ENCODE assay signal across 26 cellular contexts in the genomic region with DNA sequence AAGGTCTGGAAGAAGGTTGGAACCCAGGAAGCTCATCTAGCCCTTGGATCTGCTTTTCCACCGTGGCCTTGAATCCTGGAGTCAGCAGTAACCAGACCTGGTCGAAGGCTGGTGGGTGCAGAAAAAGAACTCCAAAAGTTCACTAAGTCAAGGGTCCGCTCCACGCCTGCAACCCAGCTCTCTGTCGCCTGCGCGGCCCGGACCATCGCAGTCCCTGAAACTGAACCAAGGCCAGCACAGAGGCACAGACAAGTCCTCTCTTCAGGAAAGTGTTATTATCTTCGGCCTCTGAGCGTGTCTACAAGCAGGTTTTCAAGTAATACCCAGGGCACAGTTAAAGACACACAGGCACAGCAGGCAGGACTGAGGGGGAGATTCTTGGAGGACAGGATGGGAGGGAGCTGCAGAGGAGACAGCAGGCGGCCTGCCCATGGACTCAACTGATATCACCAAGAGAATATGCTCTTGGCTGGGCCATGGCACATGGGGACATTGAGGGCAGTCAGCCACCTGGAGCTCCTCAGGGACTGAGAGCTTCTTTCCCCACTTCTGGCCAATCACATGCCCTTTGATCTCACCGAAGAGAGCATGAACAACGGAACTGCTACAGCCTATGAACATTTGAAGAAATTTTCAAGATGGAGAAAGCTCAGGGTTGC. TPM values are rescaled to one million over a fixed set of nuclear protein-coding genes. Genes with fewer than 3 reads are reported as not detected.
DNase-seq lines count a peak whose midpoint lies in the region; ATAC-seq, FAIRE-seq and TF ChIP-seq lines count a peak whose summit lies in the region.
"Had no signal": no experiment of that assay in that cellular context is flagged by ENCODE, and none has a peak within 500 bp of the region (broad histone marks: within the 10 kb centered on the region; RNA-seq: fewer than 3 reads in every experiment).

No MANE protein-coding gene starts in this region.

- H3K4me2 ChIP-seq in H1 (ENCODE audit: insufficient read depth in 1 of 2, low read depth in 2 of 2, low read length in 2 of 2), result no peak overlapping the region
- H3K4me2 ChIP-seq: KMS-11 had no signal

- TF ChIP-seq RAD21 in H1 (IDR thresholded peaks at IDR 0.05 in 1 of 2, conservative IDR thresholded peaks at IDR 0.05 in 1 of 2; ENCODE audit: low read depth in 2 of 2, low read length in 2 of 2), result no peak

- H3K9me3 ChIP-seq in H1 (ENCODE audit: insufficient read depth in 2 of 2, low read depth in 1 of 2, low read length in 1 of 2), result peaks cover 3 to 5% of the 10 kb centered on the region in 2 experiments; a peak in 2 of 4 replicates

- H3K4me3 ChIP-seq in H1 (ENCODE audit: extremely low read depth in 1 of 4, insufficient read depth in 2 of 4, low read depth in 3 of 4, low read length in 4 of 4), result no peak overlapping the region
- H3K4me3 ChIP-seq: ascending aorta, left ventricle myocardium inferior, SK-N-MC had no signal

- peak overlapping the region; percentile 49 for H2BK120ac ChIP-seq in H1 (replicated peaks; ENCODE audit: low read depth, low read length)

- peaks cover 19% of the 10 kb centered on the region for H3K9me3 Mint-ChIP-seq in activated CD4-positive, alpha-beta memory T cell treated with anti-CD3 and anti-CD28 coated beads for 36 hours
- H3K9me3 Mint-ChIP-seq in activated CD4-positive, alpha-beta memory T cell treated with anti-CD3 and anti-CD28 coated beads, Interleukin-2, amount 10 ng/mL, durations not matched to agents 7 days and 5 days, result peaks cover 13% of the 10 kb centered on the region
- H3K9me3 Mint-ChIP-seq in T-cell, result peaks cover 3 to 12% (median 12%) of the 10 kb centered on the region in 3 donors

- FAIRE-seq in H1 (lab: Jason Lieb, UNC), result no peak
- FAIRE-seq: H54, islet of Langerhans, TTC549 had no signal

- H3K27me3 Mint-ChIP-seq in activated CD4-positive, alpha-beta memory T cell treated with anti-CD3 and anti-CD28 coated beads for 36 hours, result no peaks in the 10 kb centered on the region
- H3K27me3 Mint-ChIP-seq in activated CD4-positive, alpha-beta memory T cell treated with anti-CD3 and anti-CD28 coated beads, Interleukin-2, amount 10 ng/mL, durations not matched to agents 7 days and 5 days, result no peaks in the 10 kb centered on the region
- no peaks in the 10 kb centered on the region for H3K27me3 Mint-ChIP-seq in T-cell
- H3K27me3 Mint-ChIP-seq: activated naive CD4-positive, alpha-beta T cell treated with anti-CD3 and anti-CD28 coated beads, Interleukin-2, amount 50 U/mL, for 24 hours; CD4-positive, alpha-beta memory T cell; T-helper 17 cell; type B pancreatic cell had no signal

- 90% methylated on average over 13 of the region's 14 CpGs; no CpG with 5 or more reads in 1 of the 2 experiments for WGBS in H1 (ENCODE audit: extremely low coverage in 1 of 2, insufficient coverage in 1 of 2, insufficient read length in 1 of 2, insufficient replicate concordance in 2 of 2, low coverage in 1 of 2, low lambda C conversion rate in 2 of 2, missing lambda C conversion rate in 1 of 2), 2 experiments

- CTCF ChIA-PET in activated CD4-positive, alpha-beta memory T cell treated with anti-CD3 and anti-CD28 coated beads for 36 hours (lab: Charles Lee), result interaction anchor here (2.5 kb wide), 1 partner anchor 133 kb away, joined by 6 read pairs; no protein-coding TSS in a partner anchor
- CTCF ChIA-PET in activated CD4-positive, alpha-beta memory T cell treated with anti-CD3 and anti-CD28 coated beads, Interleukin-2, amount 10 ng/mL, durations not matched to agents 7 days and 5 days (lab: Charles Lee), result interaction anchor here (1.7 kb wide), 1 partner anchor 62 kb away, joined by 4 read pairs; no protein-coding TSS in a partner anchor
- CTCF ChIA-PET in T-cell (lab: Charles Lee), result interaction anchor here (0.6 to 1.7 kb wide), 2 partner anchors 80 to 115 kb away, joined by 4 read pairs; no protein-coding TSS in a partner anchor
- CTCF ChIA-PET in H1 (lab: Charles Lee; ENCODE audit: partially characterized antibody), result interaction anchor here (1.0 to 4.1 kb wide), 11 partner anchors 9 to 515 kb away, joined by 3 to 25 read pairs (median 5); no protein-coding TSS in a partner anchor

- TF ChIP-seq CTCF in H1 (IDR thresholded peaks at IDR 0.05; ENCODE audit: control extremely low read depth in 1 of 3, insufficient read depth in 1 of 3, low read depth in 1 of 3, low read length in 3 of 3), result no peak

- H3K79me2 ChIP-seq in H1 (ENCODE audit: control insufficient read depth in 1 of 2, insufficient read depth in 2 of 2, low read length in 2 of 2), result no peaks in the 10 kb centered on the region

- H2BK15ac ChIP-seq in H1 (ENCODE audit: low read length), result peak overlapping the region; percentile 8; the same call in 1 of the 2 replicates

- no peak overlapping the region for H3K14ac ChIP-seq in H1 (ENCODE audit: insufficient read length)

- no peaks in the 10 kb centered on the region for H3K23me2 ChIP-seq in H1 (ENCODE audit: low read depth, low read length)

- no peak overlapping the region for H3K27ac Mint-ChIP-seq in activated CD4-positive, alpha-beta memory T cell treated with anti-CD3 and anti-CD28 coated beads for 36 hours
- no peak overlapping the region for H3K27ac Mint-ChIP-seq in activated CD4-positive, alpha-beta memory T cell treated with anti-CD3 and anti-CD28 coated beads, Interleukin-2, amount 10 ng/mL, durations not matched to agents 7 days and 5 days
- peak overlapping the region; percentile 2 to 74 for H3K27ac Mint-ChIP-seq in T-cell
- H3K27ac Mint-ChIP-seq: activated naive CD4-positive, alpha-beta T cell treated with anti-CD3 and anti-CD28 coated beads, Interleukin-2, amount 50 U/mL, for 24 hours; CD4-positive, alpha-beta memory T cell; T-helper 17 cell; type B pancreatic cell had no signal

- intact Hi-C loops in activated CD4-positive, alpha-beta memory T cell treated with anti-CD3 and anti-CD28 coated beads for 36 hours (cut with micrococcal nuclease), result no loop called here

- H2BK5ac ChIP-seq in H1 (ENCODE audit: low read depth, low read length), result no peak overlapping the region

- H2AK5ac ChIP-seq in H1 (ENCODE audit: low read depth, low read length), result no peak overlapping the region

- no peak overlapping the region for H4K91ac ChIP-seq in H1 (replicated peaks; ENCODE audit: insufficient read length, low read length)

- TF ChIP-seq POLR2A in H1 (IDR thresholded peaks at IDR 0.05; ENCODE audit: control extremely low read depth in 1 of 2, low read depth in 2 of 2, low read length in 2 of 2), result no peak

- POLR2A ChIA-PET in activated CD4-positive, alpha-beta memory T cell treated with anti-CD3 and anti-CD28 coated beads for 36 hours (lab: Charles Lee), result interaction anchor here (0.9 kb wide), 1 partner anchor 133 kb away, joined by 3 read pairs; no protein-coding TSS in a partner anchor
- POLR2A ChIA-PET in activated CD4-positive, alpha-beta memory T cell treated with anti-CD3 and anti-CD28 coated beads, Interleukin-2, amount 10 ng/mL, durations not matched to agents 7 days and 5 days (lab: Charles Lee), result interaction anchor here (1.5 kb wide), 1 partner anchor 21 kb away, joined by 3 read pairs; no protein-coding TSS in a partner anchor
- POLR2A ChIA-PET in T-cell (lab: Charles Lee) (interaction anchor here in 1 of 2 donors (0.6 to 1.3 kb wide), 5 partner anchors 13 to 20 kb away, joined by 3 to 4 read pairs (median 3); no protein-coding TSS in a partner anchor), H1 (lab: Charles Lee; ENCODE audit: partially characterized antibody) (interaction anchor here (0.8 to 1.8 kb wide), 4 partner anchors 9 to 142 kb away, joined by 3 to 4 read pairs (median 4); no protein-coding TSS in a partner anchor)

- no peak for ATAC-seq in T-cell (replicated peaks in 1 of 4)
- ATAC-seq: PC-3, T-helper 17 cell had no signal

- H3K4me1 ChIP-seq in H1 (replicated peaks in 1 of 4; ENCODE audit: control insufficient read depth in 3 of 4, insufficient read depth in 4 of 4, low read length in 3 of 4), result peaks cover 0 to 9% (median 5%) of the 10 kb centered on the region in 4 experiments; a peak in 6 of 7 replicates
- H3K4me1 ChIP-seq: ascending aorta, left ventricle myocardium inferior had no signal

- H3K36me3 ChIP-seq in H1 (ENCODE audit: control insufficient read depth in 2 of 4, insufficient read depth in 4 of 4, low read length in 3 of 4), result no peaks in the 10 kb centered on the region
- H3K36me3 ChIP-seq: ascending aorta, left ventricle myocardium inferior had no signal

- H3K56ac ChIP-seq in H1 (replicated peaks; ENCODE audit: insufficient read length, low read depth, low read length), result no peak overlapping the region

- no peak overlapping the region for H3K23ac ChIP-seq in H1 (ENCODE audit: insufficient read length)

- no peak overlapping the region for H3K18ac ChIP-seq in H1 (ENCODE audit: extremely low read depth, low read length)

- H3K27me3 ChIP-seq in H1 (replicated peaks in 1 of 4; ENCODE audit: control insufficient read depth in 3 of 4, extremely low read depth in 1 of 4, insufficient read depth in 3 of 4, low read length in 3 of 4), result no peaks in the 10 kb centered on the region; a peak in 1 of 7 replicates
- H3K27me3 ChIP-seq: ascending aorta had no signal

- H2BK20ac ChIP-seq in H1 (ENCODE audit: low read length), result 0 out of 2 replicates have a peak overlapping the region, but pooled peaks have one; percentile 43

- DNase-seq in activated CD4-positive, alpha-beta memory T cell treated with anti-CD3 and anti-CD28 coated beads for 36 hours, result peak; percentile 7
- DNase-seq in activated CD4-positive, alpha-beta memory T cell treated with anti-CD3 and anti-CD28 coated beads, Interleukin-2, amount 10 ng/mL, durations not matched to agents 7 days and 5 days, result no peak
- DNase-seq in T-cell (no peak), H1 (ENCODE audit: low read depth in 1 of 2, low spot score in 2 of 2) (no peak), substantia nigra (lab: John Stamatoyannopoulos, UW) (no peak), hepatic stellate cell (ENCODE audit: low spot score) (no peak), NCI-H226 (no peak), NCI-H748 (lab: John Stamatoyannopoulos, UW; ENCODE audit: unreplicated experiment) (no peak)
- DNase-seq: 8988T; activated CD4-positive, alpha-beta T cell treated with anti-CD3 and anti-CD28 coated beads, Interleukin-2, amount 50 U/mL, for 4 hours; activated T-cell treated with anti-CD3 and anti-CD28 coated beads for 4 hours; CD4-positive, alpha-beta memory T cell; left ventricle myocardium inferior; NCI-H526 treated with DMSO at 0.1 percent for 48 hours; occipital lobe; PC-3; stimulated activated CD4-positive, alpha-beta T cell treated with anti-CD3 and anti-CD28 coated beads, Interleukin-4, amount 100 ng/mL, for 1 hour; T-helper 17 cell had no signal

- H2BK12ac ChIP-seq in H1 (ENCODE audit: low read depth, low read length), result no peak overlapping the region; the same call in 1 of the 2 replicates

- no peak for TF ChIP-seq EP300 in H1 (IDR thresholded peaks at IDR 0.05; ENCODE audit: borderline replicate concordance in 1 of 2, low read depth in 2 of 2, low read length in 2 of 2)

- H4K5ac ChIP-seq in H1 (ENCODE audit: insufficient read length, low read depth, low read length), result no peak overlapping the region

- peaks cover 7% of the 10 kb centered on the region for H3K36me3 Mint-ChIP-seq in activated CD4-positive, alpha-beta memory T cell treated with anti-CD3 and anti-CD28 coated beads for 36 hours
- peaks cover 15% of the 10 kb centered on the region for H3K36me3 Mint-ChIP-seq in activated CD4-positive, alpha-beta memory T cell treated with anti-CD3 and anti-CD28 coated beads, Interleukin-2, amount 10 ng/mL, durations not matched to agents 7 days and 5 days (ENCODE audit: low read depth)
- H3K36me3 Mint-ChIP-seq in T-cell, result peaks cover 6% of the 10 kb centered on the region
- H3K36me3 Mint-ChIP-seq: type B pancreatic cell had no signal

- no peaks in the 10 kb centered on the region for H3K79me1 ChIP-seq in H1 (ENCODE audit: low read depth, low read length)

- H3K27ac ChIP-seq in H1 (ENCODE audit: low read depth, low read length) (no peak overlapping the region), substantia nigra (ENCODE audit: low read depth, low read length, poor library complexity, severe bottlenecking) (peak overlapping the region; percentile 95)
- H3K27ac ChIP-seq: ascending aorta, KMS-11, left ventricle myocardium inferior, SK-N-MC had no signal

- no peak overlapping the region for H3K4me3 Mint-ChIP-seq in activated CD4-positive, alpha-beta memory T cell treated with anti-CD3 and anti-CD28 coated beads for 36 hours
- no peak overlapping the region for H3K4me3 Mint-ChIP-seq in activated CD4-positive, alpha-beta memory T cell treated with anti-CD3 and anti-CD28 coated beads, Interleukin-2, amount 10 ng/mL, durations not matched to agents 7 days and 5 days
- peak overlapping the region in 1 of 3 donors; percentile 15 for H3K4me3 Mint-ChIP-seq in T-cell
- H3K4me3 Mint-ChIP-seq: activated naive CD4-positive, alpha-beta T cell treated with anti-CD3 and anti-CD28 coated beads, Interleukin-2, amount 50 U/mL, for 24 hours; CD4-positive, alpha-beta memory T cell; T-helper 17 cell; type B pancreatic cell had no signal

- H4K20me1 ChIP-seq in H1 (replicated peaks in 1 of 2; ENCODE audit: control insufficient read depth in 1 of 2, insufficient read depth in 2 of 2, low read length in 2 of 2), result no peaks in the 10 kb centered on the region

- H2AFZ ChIP-seq in H1 (ENCODE audit: low read length), result 0 out of 2 replicates have a peak overlapping the region, but pooled peaks have one; percentile 51

- H3K9ac ChIP-seq in H1 (replicated peaks in 1 of 4; ENCODE audit: extremely low read depth in 1 of 4, low read depth in 3 of 4, low read length in 3 of 4), result no peak overlapping the region; a peak in 1 of 7 replicates
- H3K9ac ChIP-seq: KMS-11 had no signal

- H3K4me1 Mint-ChIP-seq in activated CD4-positive, alpha-beta memory T cell treated with anti-CD3 and anti-CD28 coated beads for 36 hours (ENCODE audit: low read depth), result peaks cover 37% of the 10 kb centered on the region
- H3K4me1 Mint-ChIP-seq in activated CD4-positive, alpha-beta memory T cell treated with anti-CD3 and anti-CD28 coated beads, Interleukin-2, amount 10 ng/mL, durations not matched to agents 7 days and 5 days, result peaks cover 23% of the 10 kb centered on the region
- peaks cover 62 to 78% (median 69%) of the 10 kb centered on the region in 3 donors for H3K4me1 Mint-ChIP-seq in T-cell

- no peak overlapping the region for H3K4ac ChIP-seq in H1 (replicated peaks; ENCODE audit: insufficient read length, low read depth, low read length)

- peak overlapping the region; percentile 65; the same call in 1 of the 2 replicates for H4K8ac ChIP-seq in H1 (ENCODE audit: extremely low read depth, insufficient read depth, low read length)

RNA-seq across cellular contexts. Expression of a gene that starts 45.8 kb away (rescaled TPM):
- 100 to 1,000 TPM; 159 to 161 TPM for total RNA-seq in activated CD4-positive, alpha-beta memory T cell treated with anti-CD3 and anti-CD28 coated beads for 36 hours
- total RNA-seq in activated CD4-positive, alpha-beta memory T cell treated with anti-CD3 and anti-CD28 coated beads, Interleukin-2, amount 10 ng/mL, durations not matched to agents 7 days and 5 days, result 100 to 1,000 TPM; 339 to 350 TPM
- 100 to 1,000 TPM; 347 to 585 (median 434) TPM for total RNA-seq in T-cell
- total RNA-seq in H1 (2021; fragmentation: NEBNext Ultra II Directional; extraction: Animal tissue kit (Norgen Biotek cat#: 25700)), result 63.1 and 70.4 TPM in 2 replicates
- 21.0 and 34.3 TPM in 2 replicates for polyA plus RNA-seq in H1 (2011; rRNA removed)
- polyA plus RNA-seq in H1 (2011; cell fraction: cytosol; rRNA removed), result 22.5 TPM
- polyA plus RNA-seq in H1 (2011; cell fraction: nucleus; rRNA removed), result 77.9 TPM
- 37.1 to 43.6 TPM (median 42.0 TPM) in 4 replicates for polyA plus RNA-seq in H1 (2012, experiment 1 of 2)
- 17.8 TPM for polyA plus RNA-seq in H1 (2012, experiment 2 of 2)
- 49.6 TPM for polyA plus RNA-seq in H1 (2013, experiment 1 of 2)
- 47.0 TPM for polyA plus RNA-seq in H1 (2013, experiment 2 of 2)
- polyA minus RNA-seq in H1 (2011; rRNA and poly(A)+ RNA removed), result 28.5 and 31.1 TPM in 2 replicates
- polyA minus RNA-seq in H1 (2011; cell fraction: cytosol; rRNA and poly(A)+ RNA removed), result 39.3 TPM
- 60.8 TPM for polyA minus RNA-seq in H1 (2011; cell fraction: nucleus; rRNA and poly(A)+ RNA removed)

Comparison
In these comparisons a context has a peak if more than half of its experiments do, and no peak if none do; other contexts are left out.
1. H3K27ac Mint-ChIP-seq: peak in T-cell (2 of 2); none in activated CD4-positive, alpha-beta memory T cell treated with anti-CD3 and anti-CD28 coated beads for 36 hours (single experiment) and activated CD4-positive, alpha-beta memory T cell treated with anti-CD3 and anti-CD28 coated beads, Interleukin-2, amount 10 ng/mL, durations not matched to agents 7 days and 5 days (single experiment).